Comparison of ENCODE assay signal across 16 cellular contexts in genomic region chr13:97241761-97242160, GRCh38. TPM values are rescaled to one million over a fixed set of nuclear protein-coding genes. Genes with fewer than 3 reads are reported as not detected.
DNase-seq lines count a peak whose midpoint lies in the region; ATAC-seq and TF ChIP-seq lines count a peak whose summit lies in the region.
"Had no signal": no experiment of that assay in that cellular context is flagged by ENCODE, and none has a peak within 500 bp of the region (broad histone marks: within the 10 kb centered on the region; RNA-seq: fewer than 3 reads in every experiment).

No MANE protein-coding gene starts in this region.

- POLR2A ChIA-PET in HEK293T (lab: Yijun Ruan, JAX) = interaction anchor here (1.4 kb wide), 1 partner anchor 20 kb away, joined by 3 read pairs; the partner anchor contains the start of gene MBNL2

- no peaks in the 10 kb centered on the region for H3K27me3 ChIP-seq in heart left ventricle
- no peaks in the 10 kb centered on the region for H3K27me3 ChIP-seq in skeletal muscle tissue (ENCODE audit: control insufficient read depth in 3 of 3, insufficient read depth in 3 of 3, low read length in 3 of 3)
- H3K27me3 ChIP-seq: ovary had no signal

- no peak overlapping the region for H3K4me3 ChIP-seq in heart left ventricle
- no peak overlapping the region for H3K4me3 ChIP-seq in skeletal muscle tissue (ENCODE audit: low read length in 3 of 3)
- H3K4me3 ChIP-seq: ovary, SK-N-MC had no signal

- H3K27ac ChIP-seq in heart left ventricle = peak overlapping the region; percentile 37 to 84 (median 74)
- H3K27ac ChIP-seq in skeletal muscle tissue (ENCODE audit: low read depth, low read length) = peak overlapping the region; percentile 45
- H3K27ac ChIP-seq: ovary, SK-N-MC had no signal

- 60 to 74% (median 68%) methylated on average over 5 of the region's 5 CpGs for WGBS in heart left ventricle, 4 donors

- H3K36me3 ChIP-seq in heart left ventricle (no peaks in the 10 kb centered on the region), skeletal muscle tissue (ENCODE audit: control insufficient read depth in 3 of 3, insufficient read depth in 3 of 3, low read length in 3 of 3) (no peaks in the 10 kb centered on the region)
- H3K36me3 ChIP-seq: ovary had no signal

- CTCF ChIA-PET in HEK293T (lab: Yijun Ruan, JAX) = no interaction called here

- intact Hi-C loops in heart left ventricle (cut with DNase I) (loop anchor here in 4 of 10 donors (2.0 to 10.0 kb wide), 4 partner anchors 15 to 193 kb away; partner anchors contain the start of gene RAP2A (in 1 of the 4)), cardiac septum (cut with DNase I) (loop anchor here (2.0 kb wide), 1 partner anchor 17 kb away; no protein-coding TSS in a partner anchor)

- no peak for TF ChIP-seq CTCF in heart left ventricle (IDR thresholded peaks at IDR 0.05)

- no peak for TF ChIP-seq POLR2A in heart left ventricle (IDR thresholded peaks at IDR 0.05)

- peaks cover 12 to 100% (median 91%) of the 10 kb centered on the region in 12 donors for H3K4me1 ChIP-seq in heart left ventricle
- H3K4me1 ChIP-seq in skeletal muscle tissue (ENCODE audit: control insufficient read depth in 3 of 3, insufficient read depth in 3 of 3, low read length in 3 of 3) = peaks cover 81 to 84% (median 81%) of the 10 kb centered on the region in 3 donors

- H3K9ac ChIP-seq in skeletal muscle tissue (ENCODE audit: low read depth in 1 of 3, low read length in 3 of 3) = peak overlapping the region in 1 of 3 donors; percentile 2

- H3K9me3 ChIP-seq in heart left ventricle (no peaks in the 10 kb centered on the region), skeletal muscle tissue (ENCODE audit: control insufficient read depth in 3 of 3, low read length in 3 of 3) (no peaks in the 10 kb centered on the region)
- H3K9me3 ChIP-seq: ovary had no signal

- peak in 1 of 5 donors; percentile 33 for DNase-seq in heart left ventricle
- DNase-seq in cardiac septum (ENCODE audit: low spot score) = no peak
- no peak for DNase-seq in left lobe of liver (ENCODE audit: low spot score)
- DNase-seq in HEK293T (ENCODE audit: extremely low spot score) = no peak
- DNase-seq in NCI-H1105 (lab: John Stamatoyannopoulos, UW) = no peak
- DNase-seq in NCI-H69 (lab: John Stamatoyannopoulos, UW) = no peak
- DNase-seq: activated CD4-positive, alpha-beta T cell treated with anti-CD3 and anti-CD28 coated beads, Interleukin-2, amount 50 U/mL, for 48 hours; activated naive CD8-positive, alpha-beta T cell treated with anti-CD3 and anti-CD28 coated beads, Interleukin-2, amount 10 ng/mL, durations not matched to agents 7 days and 5 days; activated T-cell treated with anti-CD3 and anti-CD28 coated beads, Interleukin-2, amount 50 U/mL, for 48 hours; CD4-positive, CD25-positive, alpha-beta regulatory T cell; glutamatergic neuron; ovary; stimulated activated naive CD8-positive, alpha-beta T cell treated with anti-CD3 and anti-CD28 coated beads, Interleukin-15, amount 100 ng/mL, for 72 hours had no signal

- ATAC-seq in heart left ventricle (peak; percentile 16 to 77 (median 47)), left lobe of liver (peak; percentile 15), HG03039 (IDR thresholded peaks at IDR 0.05; ENCODE audit: unreplicated experiment) (no peak)
- ATAC-seq: stimulated activated naive CD8-positive, alpha-beta T cell treated with anti-CD3 and anti-CD28 coated beads, Interleukin-15, amount 100 ng/mL, for 72 hours had no signal

TF ChIP-seq in HEK293T, 16 proteins besides CTCF, POLR2A, EP300 and RAD21:
- TF ChIP-seq ELF4 (IDR thresholded peaks at IDR 0.05) (no peak), SUZ12 (IDR thresholded peaks at IDR 0.05) (no peak), FOXM1 (IDR thresholded peaks at IDR 0.05; ENCODE audit: borderline replicate concordance) (no peak), ARNT (IDR thresholded peaks at IDR 0.05) (no peak), TARDBP (IDR thresholded peaks at IDR 0.05) (no peak), LEF1 (IDR thresholded peaks at IDR 0.05; ENCODE audit: borderline replicate concordance) (no peak), NFRKB (IDR thresholded peaks at IDR 0.05) (no peak), SP1 (IDR thresholded peaks at IDR 0.05) (no peak), FOXA1 (IDR thresholded peaks at IDR 0.05) (no peak)

RNA-seq across cellular contexts. Expression of gene MBNL2, which starts 19.6 kb away (rescaled TPM):
- total RNA-seq in heart left ventricle (100 to 1,000 TPM in 1 of 9 donors, 10 to 100 TPM in 8; 59.4 to 100 (median 83.1) TPM), cardiac septum (67.6 TPM), left lobe of liver (31.4 TPM), skeletal muscle tissue (30.3 TPM)
- 10 to 100 TPM; 18.5 to 41.9 TPM for polyA plus RNA-seq in heart left ventricle
